Comparison of ENCODE assay signal across 16 cellular contexts in the genomic region with DNA sequence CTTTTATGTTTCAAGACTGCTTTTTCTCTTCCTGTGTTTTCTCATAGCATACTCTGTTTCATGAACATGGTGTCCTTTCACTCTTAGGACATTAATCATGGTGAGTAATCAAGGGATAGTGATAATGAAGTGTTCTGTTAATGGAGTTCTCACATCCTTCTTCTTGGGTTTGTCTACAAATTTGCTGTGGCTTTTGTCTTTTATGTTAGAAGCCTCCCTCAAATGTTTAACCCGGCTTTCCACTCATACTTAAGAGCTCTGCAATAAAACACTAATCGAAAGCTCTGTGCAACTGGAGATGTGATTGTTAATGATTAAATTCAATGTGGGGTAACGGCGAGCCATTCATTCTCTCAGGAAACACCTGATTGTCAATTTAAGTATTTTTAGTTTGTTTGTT.
"Had no signal": no experiment of that assay in that cellular context is flagged by ENCODE, and none has a peak within 500 bp of the region (broad histone marks: within the 10 kb centered on the region; RNA-seq: fewer than 3 reads in every experiment).

No MANE protein-coding gene starts in this region.

- H3K36me3 ChIP-seq: neutrophil, sigmoid colon, stomach, thoracic aorta, transverse colon had no signal

- DNase-seq: effector memory CD8-positive, alpha-beta T cell; erythroblast; foreskin keratinocyte; immature natural killer cell; mammary epithelial cell; naive thymus-derived CD4-positive, alpha-beta T cell; psoas muscle; sigmoid colon; stimulated activated naive CD4-positive, alpha-beta T cell; stomach; substantia nigra; transverse colon had no signal

- ATAC-seq: effector memory CD8-positive, alpha-beta T cell; foreskin keratinocyte; left lobe of liver; naive thymus-derived CD4-positive, alpha-beta T cell; psoas muscle had no signal

- H3K27me3 ChIP-seq: foreskin keratinocyte, neutrophil, sigmoid colon, stomach, transverse colon had no signal

- H3K4me3 ChIP-seq: psoas muscle, sigmoid colon, skin epidermis, stomach, thoracic aorta, transverse colon had no signal
